In the genomic region with DNA sequence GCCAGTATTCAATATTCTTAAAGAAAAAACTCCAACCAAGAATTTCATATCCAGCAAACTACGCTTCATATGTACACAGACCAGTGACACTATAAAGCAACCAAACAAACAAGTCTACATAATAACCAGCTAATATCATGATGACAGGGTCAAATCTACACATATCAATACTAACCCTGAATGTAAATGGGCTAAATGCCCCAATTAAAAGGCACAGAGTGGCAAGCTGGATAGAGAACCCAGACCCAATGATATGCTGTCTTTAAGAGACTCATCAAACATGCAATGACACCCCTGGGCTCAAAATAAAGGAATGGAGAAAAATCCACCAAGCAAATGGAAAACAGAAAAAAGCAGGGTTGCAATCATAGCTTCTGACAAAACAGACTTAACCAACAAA, we compare ENCODE assay signal across 29 cellular contexts.
DNase-seq lines count a peak whose midpoint lies in the region; ATAC-seq and TF ChIP-seq lines count a peak whose summit lies in the region.
"Had no signal": no experiment of that assay in that cellular context is flagged by ENCODE, and none has a peak within 500 bp of the region (broad histone marks: within the 10 kb centered on the region; RNA-seq: fewer than 3 reads in every experiment).

No MANE protein-coding gene starts in this region.

- no peak overlapping the region for H3K27ac ChIP-seq in HEK293 (ENCODE audit: extremely low read depth, low read depth, low read length)
- H3K27ac ChIP-seq: 22Rv1; A549; BLaER1; BLaER1 treated with 17β-estradiol and CSF1 and Interleukin-3, amounts not matched to agents 10 nM and 100 nM; C4-2B had no signal

- H3K27me3 Mint-ChIP-seq in natural killer cell treated with Interleukin-12 subunit alpha and Interleukin-12 subunit beta and Interleukin-15 and Interleukin-18, amount 100 ng/mL, for 72 hours = peaks cover 42 to 53% of the 10 kb centered on the region in 2 donors

- CTCF ChIA-PET in HEK293 (lab: Yijun Ruan, JAX) = interaction anchor here (0.6 to 2.2 kb wide), 4 partner anchors 15 to 707 kb away, joined by 3 to 8 read pairs (median 4); no protein-coding TSS in a partner anchor

- no peak overlapping the region for H3K4me3 Mint-ChIP-seq in natural killer cell treated with Interleukin-12 subunit alpha and Interleukin-12 subunit beta and Interleukin-15 and Interleukin-18, amount 100 ng/mL, for 72 hours
- H3K4me3 Mint-ChIP-seq: B cell; CD4-positive, alpha-beta memory T cell; CD4-positive, alpha-beta T cell; CD4-positive, CD25-positive, alpha-beta regulatory T cell; CD8-positive, alpha-beta memory T cell; CD8-positive, alpha-beta T cell had no signal

- no peak for TF ChIP-seq CTCF in HEK293 (tag by site-specific recombination; IDR thresholded peaks at IDR 0.05)

- H3K27ac Mint-ChIP-seq in natural killer cell treated with Interleukin-12 subunit alpha and Interleukin-12 subunit beta and Interleukin-15 and Interleukin-18, amount 100 ng/mL, for 72 hours = no peak overlapping the region
- H3K27ac Mint-ChIP-seq: B cell; CD14-positive monocyte; CD4-positive, alpha-beta memory T cell; CD4-positive, alpha-beta T cell; CD4-positive, CD25-positive, alpha-beta regulatory T cell; CD8-positive, alpha-beta memory T cell; CD8-positive, alpha-beta T cell had no signal

- POLR2A ChIA-PET in HEK293 (lab: Yijun Ruan, JAX) = no interaction called here

- no peak for DNase-seq in natural killer cell treated with Interleukin-12 subunit alpha and Interleukin-12 subunit beta and Interleukin-15 and Interleukin-18, amount 100 ng/mL, for 72 hours (ENCODE audit: low spot score)
- DNase-seq: 8988T; ACHN; AML-193; BE2C; C1 segment of cervical spinal cord; Caco-2; Calu3; CD4-positive, alpha-beta memory T cell; CD4-positive, alpha-beta T cell; CD4-positive, CD25-positive, alpha-beta regulatory T cell; CD8-positive, alpha-beta memory T cell; CD8-positive, alpha-beta T cell; COR-L47; DMS 273 treated with DMSO at 0.1 percent for 48 hours; DMS153; DMS53; DMS79; DMS79 treated with DMSO at 0.1 percent for 48 hours; DND-41; EL had no signal

- no peaks in the 10 kb centered on the region for H3K4me1 ChIP-seq in HEK293 (ENCODE audit: control insufficient read depth, insufficient read depth, low read length)
- H3K4me1 ChIP-seq: A549; BE2C; BLaER1; BLaER1 treated with 17β-estradiol and CSF1 and Interleukin-3, amounts not matched to agents 10 nM and 100 nM; Caco-2 had no signal

- no peaks in the 10 kb centered on the region for H3K4me1 Mint-ChIP-seq in natural killer cell treated with Interleukin-12 subunit alpha and Interleukin-12 subunit beta and Interleukin-15 and Interleukin-18, amount 100 ng/mL, for 72 hours (ENCODE audit: low read depth in 2 of 2)
- H3K4me1 Mint-ChIP-seq: B cell; CD14-positive monocyte; CD4-positive, alpha-beta memory T cell; CD4-positive, CD25-positive, alpha-beta regulatory T cell; CD8-positive, alpha-beta memory T cell had no signal

- no peak for ATAC-seq in natural killer cell treated with Interleukin-12 subunit alpha and Interleukin-12 subunit beta and Interleukin-15 and Interleukin-18, amount 100 ng/mL, for 72 hours
- ATAC-seq: A549; CD8-positive, alpha-beta T cell had no signal

- H3K9me3 Mint-ChIP-seq in natural killer cell treated with Interleukin-12 subunit alpha and Interleukin-12 subunit beta and Interleukin-15 and Interleukin-18, amount 100 ng/mL, for 72 hours = peaks cover 18% of the 10 kb centered on the region

- no peaks in the 10 kb centered on the region for H3K9me3 ChIP-seq in HEK293 (ENCODE audit: control insufficient read depth, insufficient read depth, low read depth, low read length)
- H3K9me3 ChIP-seq: BE2C had no signal

- H3K36me3 Mint-ChIP-seq in natural killer cell treated with Interleukin-12 subunit alpha and Interleukin-12 subunit beta and Interleukin-15 and Interleukin-18, amount 100 ng/mL, for 72 hours = peaks cover 28% of the 10 kb centered on the region
- H3K36me3 Mint-ChIP-seq: CD14-positive monocyte; CD8-positive, alpha-beta T cell had no signal

- H3K36me3 ChIP-seq in HEK293 (ENCODE audit: control insufficient read depth in 2 of 2, insufficient read depth in 1 of 2, low read length in 2 of 2) = no peaks in the 10 kb centered on the region
- H3K36me3 ChIP-seq: BE2C; BLaER1; BLaER1 treated with 17β-estradiol and CSF1 and Interleukin-3, amounts not matched to agents 10 nM and 100 nM had no signal

- H3K4me3 ChIP-seq in HEK293 (ENCODE audit: low read depth, low read length) = no peak overlapping the region
- H3K4me3 ChIP-seq: A549; BLaER1; BLaER1 treated with 17β-estradiol and CSF1 and Interleukin-3, amounts not matched to agents 10 nM and 100 nM had no signal

TF ChIP-seq in HEK293, 187 proteins besides CTCF, POLR2A, EP300 and RAD21:
- TF ChIP-seq ZNF514 (tag by site-specific recombination; IDR thresholded peaks at IDR 0.05) (no peak), ZNF335 (tag by site-specific recombination; conservative IDR thresholded peaks at IDR 0.05) (no peak), SETDB1 (IDR thresholded peaks at IDR 0.05; ENCODE audit: insufficient read length, low read length) (peak; percentile 97), TRIM28 (IDR thresholded peaks at IDR 0.05; ENCODE audit: borderline replicate concordance, low read length) (peak; percentile 96), KLF10 (tag by site-specific recombination; IDR thresholded peaks at IDR 0.05) (no peak), ZNF596 (tag by site-specific recombination; IDR thresholded peaks at IDR 0.05) (no peak), ZNF558 (tag by site-specific recombination; IDR thresholded peaks at IDR 0.05) (0 out of 2 replicates have a peak, but pooled peaks have one; percentile 50), ZNF529 (tag by site-specific recombination; IDR thresholded peaks at IDR 0.05; ENCODE audit: insufficient replicate concordance) (peak; percentile 96)
